In the genomic region with DNA sequence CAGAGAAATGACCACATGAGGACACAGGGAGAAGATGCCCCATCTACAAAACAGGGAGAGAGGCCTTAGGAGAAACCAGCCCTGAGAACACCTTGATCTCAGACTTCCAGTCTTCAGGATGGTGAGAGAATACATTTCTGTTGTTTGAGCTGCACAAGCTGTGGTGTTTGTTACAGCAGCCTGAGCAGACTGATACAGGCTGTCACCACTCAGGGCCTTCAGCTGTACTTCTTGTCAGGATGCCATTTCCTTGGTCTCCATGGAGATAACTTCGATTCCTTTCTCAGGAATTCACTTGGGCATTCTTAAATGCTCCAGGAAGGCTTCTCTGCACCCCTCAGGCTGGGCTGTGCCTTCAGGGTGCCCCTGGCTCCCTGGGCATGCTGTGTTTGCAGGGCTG, we compare ENCODE assay signal across 16 cellular contexts.
DNase-seq lines count a peak whose midpoint lies in the region; ATAC-seq, FAIRE-seq and TF ChIP-seq lines count a peak whose summit lies in the region.
"Had no signal": no experiment of that assay in that cellular context is flagged by ENCODE, and none has a peak within 500 bp of the region (broad histone marks: within the 10 kb centered on the region; RNA-seq: fewer than 3 reads in every experiment).

No MANE protein-coding gene starts in this region.

- H4K20me1 ChIP-seq in HepG2 (ENCODE audit: insufficient read depth, low read length) = no peaks in the 10 kb centered on the region
- H4K20me1 ChIP-seq in MM.1S (ENCODE audit: insufficient read depth, low read length) = no peaks in the 10 kb centered on the region
- H4K20me1 ChIP-seq: BLaER1 had no signal

- no peak for ATAC-seq in HepG2
- ATAC-seq in right lobe of liver = no peak
- ATAC-seq in GM19395 (IDR thresholded peaks at IDR 0.05; ENCODE audit: unreplicated experiment) = no peak

- H3K9me2 ChIP-seq in MM.1S (replicated peaks; ENCODE audit: insufficient read depth, low read length) = no peaks in the 10 kb centered on the region

- 0% methylated on average over 1 of the region's 1 CpG for WGBS in HepG2 (ENCODE audit: low lambda C conversion rate)
- 40% methylated on average over 1 of the region's 1 CpG for WGBS in right lobe of liver (ENCODE audit: insufficient coverage, low coverage, low lambda C conversion rate, missing lambda C conversion rate)

- CTCF ChIA-PET in HepG2 (lab: Yijun Ruan, JAX; ENCODE audit: low intra/inter-chr PET ratio, low total read pairs) = no interaction called here

- H3K9ac ChIP-seq in HepG2 (ENCODE audit: insufficient read depth, low read depth, low read length) (no peak overlapping the region), MM.1S (ENCODE audit: low read length) (no peak overlapping the region)
- H3K9ac ChIP-seq: BLaER1 had no signal

- H3K27me3 ChIP-seq in HepG2 (ENCODE audit: control insufficient read depth in 1 of 2, insufficient read depth in 2 of 2, low read length in 2 of 2) (peaks cover 0 to 25% of the 10 kb centered on the region in 2 experiments; a peak in 3 of 5 replicates), right lobe of liver (no peaks in the 10 kb centered on the region), MM.1S (replicated peaks; ENCODE audit: insufficient read depth, low read length) (no peaks in the 10 kb centered on the region)
- H3K27me3 ChIP-seq: BLaER1 had no signal

- no peak for TF ChIP-seq EP300 in HepG2 (IDR thresholded peaks at IDR 0.05; ENCODE audit: low read depth in 2 of 2, low read length in 2 of 2)
- no peak for TF ChIP-seq EP300 in HepG2 (CRISPR knock-in tag; IDR thresholded peaks at IDR 0.05; ENCODE audit: borderline replicate concordance)

- H3K4me2 ChIP-seq in HepG2 (ENCODE audit: low read depth, low read length) (no peak overlapping the region), MM.1S (ENCODE audit: low read depth, low read length) (no peak overlapping the region)
- H3K4me2 ChIP-seq: BLaER1 had no signal

- no peak for DNase-seq in HepG2 (ENCODE audit: low spot score)
- DNase-seq in right lobe of liver = no peak
- DNase-seq in MM.1S = no peak
- peak; percentile 11 for DNase-seq in fibroblast of pulmonary artery (ENCODE audit: low read depth)
- DNase-seq in stimulated activated CD8-positive, alpha-beta memory T cell treated with anti-CD3 and anti-CD28 coated beads, Interleukin-4, amount 100 ng/mL, for 48 hours = no peak
- no peak for DNase-seq in activated effector memory CD4-positive, alpha-beta T cell treated with anti-CD3 and anti-CD28 coated beads, Interleukin-2, amount 50 U/mL, for 16 hours
- no peak for DNase-seq in SKM-1 treated with dmso at 0.1 percent for 144 hours (lab: John Stamatoyannopoulos, UW; ENCODE audit: unreplicated experiment)
- DNase-seq: 8988T; CD4-positive, alpha-beta memory T cell; DND-41; H9 had no signal

- TF ChIP-seq POLR2A in HepG2 (IDR thresholded peaks at IDR 0.05; ENCODE audit: insufficient read depth in 1 of 2, low read depth in 2 of 2, low read length in 2 of 2) (no peak), right lobe of liver (IDR thresholded peaks at IDR 0.05) (no peak)

- H3K27ac ChIP-seq in HepG2 (ENCODE audit: extremely low read length, insufficient read depth, low read length) (no peak overlapping the region), right lobe of liver (no peak overlapping the region), MM.1S (ENCODE audit: low read length) (peak overlapping the region; percentile 90; the same call in 1 of the 2 replicates)
- H3K27ac ChIP-seq: BLaER1 had no signal

- H3K4me1 ChIP-seq in HepG2 (ENCODE audit: insufficient read depth, low read length) (no peaks in the 10 kb centered on the region), right lobe of liver (no peaks in the 10 kb centered on the region), MM.1S (ENCODE audit: low read length) (peaks cover 42% of the 10 kb centered on the region)

- H3K79me2 ChIP-seq in HepG2 (ENCODE audit: insufficient read depth, low read length) (no peaks in the 10 kb centered on the region), MM.1S (ENCODE audit: low read length) (no peaks in the 10 kb centered on the region)

- H3K4me3 ChIP-seq in HepG2 (replicated peaks in 1 of 3; ENCODE audit: insufficient read depth in 1 of 3, low read depth in 2 of 3, low read length in 3 of 3) (no peak overlapping the region), right lobe of liver (no peak overlapping the region), MM.1S (ENCODE audit: low read length) (no peak overlapping the region), fibroblast of pulmonary artery (replicated peaks; ENCODE audit: low read depth, low read length) (no peak overlapping the region)
- H3K4me3 ChIP-seq: BLaER1 had no signal

- TF ChIP-seq CTCF in HepG2 (CRISPR knock-in tag; IDR thresholded peaks at IDR 0.05) (no peak), right lobe of liver (IDR thresholded peaks at IDR 0.05) (no peak), MM.1S (IDR thresholded peaks at IDR 0.05; ENCODE audit: low read length) (no peak), fibroblast of pulmonary artery (IDR thresholded peaks at IDR 0.05; ENCODE audit: low read length, missing control alignments) (no peak)

- POLR2A ChIA-PET in HepG2 (lab: Yijun Ruan, JAX) = no interaction called here

- BruUV-seq in HepG2 (replicated peaks; lab: Mats Ljungman, UMichigan) = no TSS peak

- intact Hi-C loops in HepG2 (cut with micrococcal nuclease; ENCODE audit: unreplicated experiment) (no loop called here), right lobe of liver (cut with DNase I) (no loop called here)

- in situ Hi-C loops in HepG2 (cut with HindIII; ENCODE audit: extremely low pct_ligation_motif_present, low pct_unique_long_range_greater_than_20kb) = no loop called here

- H3K36me3 ChIP-seq in HepG2 (replicated peaks in 1 of 2; ENCODE audit: control insufficient read depth in 1 of 2, insufficient read depth in 2 of 2, low read length in 2 of 2) (no peaks in the 10 kb centered on the region), right lobe of liver (no peaks in the 10 kb centered on the region), MM.1S (replicated peaks; ENCODE audit: insufficient read depth, low read length) (no peaks in the 10 kb centered on the region)
- H3K36me3 ChIP-seq: BLaER1 had no signal

- H2AFZ ChIP-seq in HepG2 (ENCODE audit: low read length) = no peak overlapping the region
- no peak overlapping the region for H2AFZ ChIP-seq in MM.1S (ENCODE audit: low read length)

- FAIRE-seq in HepG2 (lab: Jason Lieb, UNC) = no peak
- FAIRE-seq: G401.6, GM12891, H1 had no signal

- H3K9me3 ChIP-seq in HepG2 (ENCODE audit: low read length) (no peaks in the 10 kb centered on the region), right lobe of liver (no peaks in the 10 kb centered on the region), MM.1S (replicated peaks; ENCODE audit: insufficient read depth, low read length) (no peaks in the 10 kb centered on the region)
- H3K9me3 ChIP-seq: BLaER1 had no signal

- H3F3A ChIP-seq in MM.1S (ENCODE audit: insufficient read depth, low read length) = peaks cover 21% of the 10 kb centered on the region

- no peak for TF ChIP-seq RAD21 in HepG2 (CRISPR knock-in tag; IDR thresholded peaks at IDR 0.05)

TF ChIP-seq in HepG2, 621 proteins besides CTCF, POLR2A, EP300 and RAD21:
- no peak for TF ChIP-seq RARG (CRISPR knock-in tag; IDR thresholded peaks at IDR 0.05; ENCODE audit: low read depth)
- TF ChIP-seq ZNF607 (CRISPR knock-in tag; IDR thresholded peaks at IDR 0.05; ENCODE audit: borderline replicate concordance) = no peak
- no peak for TF ChIP-seq ZNF883 (CRISPR knock-in tag; IDR thresholded peaks at IDR 0.05; ENCODE audit: not compliant biosample characterization)
- peak; percentile 95 for TF ChIP-seq ZNF12 (CRISPR knock-in tag; IDR thresholded peaks at IDR 0.05)
TF ChIP-seq in HepG2: peak in this region for 1.
